ENCODE assay signal across 20 cellular contexts in the genomic region with DNA sequence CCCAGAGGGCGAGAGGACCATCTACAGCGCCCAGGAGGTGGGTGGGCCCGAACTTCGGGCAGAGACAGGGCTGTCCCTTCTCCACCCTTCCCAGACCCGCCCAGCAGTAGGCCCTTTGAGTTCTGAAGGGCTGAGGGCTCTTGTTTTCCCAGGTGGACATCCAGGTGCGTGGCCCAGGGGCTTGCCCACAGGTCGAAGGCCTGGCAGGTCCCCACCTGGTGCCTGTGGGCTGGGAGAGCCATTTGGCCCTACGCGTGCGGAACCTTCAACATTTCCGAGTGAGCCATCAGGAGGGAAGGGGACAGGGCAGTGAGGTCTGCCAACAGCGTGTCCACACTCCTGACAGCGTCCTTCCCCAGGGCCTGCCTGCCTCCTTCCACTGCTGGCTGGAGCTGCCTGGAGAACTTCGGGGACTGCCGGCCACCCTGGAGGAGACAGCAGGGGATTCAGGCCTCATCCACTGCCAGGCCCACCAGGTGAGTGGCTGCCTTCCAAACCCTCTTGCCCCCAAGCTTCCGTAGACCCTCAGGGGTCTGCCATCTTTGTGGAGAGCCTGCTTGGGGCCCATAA. TPM values are rescaled to one million over a fixed set of nuclear protein-coding genes. Genes with fewer than 3 reads are reported as not detected.
DNase-seq lines count a peak whose midpoint lies in the region; ATAC-seq and TF ChIP-seq lines count a peak whose summit lies in the region.
"Had no signal": no experiment of that assay in that cellular context is flagged by ENCODE, and none has a peak within 500 bp of the region (broad histone marks: within the 10 kb centered on the region; RNA-seq: fewer than 3 reads in every experiment).

No MANE protein-coding gene starts in this region.

- TF ChIP-seq CTCF in GM13976 (IDR thresholded peaks at IDR 0.05; ENCODE audit: borderline replicate concordance, control extremely low read depth, extremely low read depth, insufficient read depth, missing control alignments), result no peak
- TF ChIP-seq CTCF in WERI-Rb-1 (IDR thresholded peaks at IDR 0.05; ENCODE audit: low read depth, low read length), result no peak

- no peak for ATAC-seq in GM21528 (IDR thresholded peaks at IDR 0.05; ENCODE audit: low FRiP score, unreplicated experiment)
- no peak for ATAC-seq in esophagus mucosa
- ATAC-seq: T-cell had no signal

- peak; percentile 6 for DNase-seq in D341Med (ENCODE audit: low spot score)
- peak; percentile 24 for DNase-seq in GM13976 (ENCODE audit: low spot score)
- peak; percentile 7 for DNase-seq in WERI-Rb-1
- DNase-seq in iPS-NIHi11 (ENCODE audit: low spot score), result peak; percentile 4
- DNase-seq in HPDE6-E6E7 (ENCODE audit: extremely low spot score), result no peak
- no peak for DNase-seq in HAP-1 (ENCODE audit: low spot score in 2 of 2)
- DNase-seq: IMR-90; NCI-H1436; NCI-H2029; NCI-H446 treated with DMSO at 0.1 percent for 48 hours; NCI-H748 treated with DMSO at 0.1 percent for 48 hours; NK-92 treated with Interleukin-12 subunit alpha and Interleukin-12 subunit beta, amount 100 ng/mL, for 24 hours; Peyer's patch; SHP77 had no signal

- H3K9me3 ChIP-seq in WERI-Rb-1 (ENCODE audit: severe bottlenecking) (no peaks in the 10 kb centered on the region), HAP-1 (no peaks in the 10 kb centered on the region)
- H3K9me3 ChIP-seq: Peyer's patch had no signal

- in situ Hi-C loops in GM13976 (cut with MboI; ENCODE audit: low sequenced_read_pairs, unreplicated experiment) (no loop called here), HAP-1 (cut with MboI; ENCODE audit: low sequenced_read_pairs) (no loop called here)

- H3K4me3 ChIP-seq in WERI-Rb-1 (ENCODE audit: low read depth, low read length), result no peak overlapping the region
- no peak overlapping the region for H3K4me3 ChIP-seq in HAP-1
- H3K4me3 ChIP-seq: Peyer's patch, SK-N-MC had no signal

- no peaks in the 10 kb centered on the region for H3K4me1 ChIP-seq in HAP-1
- H3K4me1 ChIP-seq: Peyer's patch had no signal

- H3K27me3 ChIP-seq in WERI-Rb-1 (ENCODE audit: insufficient read depth, low read depth, severe bottlenecking) (peaks cover 26% of the 10 kb centered on the region), HAP-1 (ENCODE audit: low read depth) (no peaks in the 10 kb centered on the region)
- H3K27me3 ChIP-seq: Peyer's patch had no signal

- H3K27ac ChIP-seq in WERI-Rb-1, result no peak overlapping the region
- H3K27ac ChIP-seq: Peyer's patch, SK-N-MC had no signal

- no peaks in the 10 kb centered on the region for H3K36me3 ChIP-seq in WERI-Rb-1
- H3K36me3 ChIP-seq in HAP-1 (replicated peaks), result no peaks in the 10 kb centered on the region
- H3K36me3 ChIP-seq: Peyer's patch had no signal

RNA-seq across cellular contexts. Expression of gene PLXNB3, which starts 6.6 kb away (rescaled TPM):
- 11.2 TPM for total RNA-seq in esophagus mucosa

RNA-seq across cellular contexts. Expression of gene SRPK3, which starts 10.2 kb away (rescaled TPM):
- 0.12 TPM for total RNA-seq in esophagus mucosa
- total RNA-seq: HT1080, MCF 10A, T-cell had no signal

RNA-seq across cellular contexts. Expression of gene IDH3G, which starts 23.5 kb away (rescaled TPM):
- total RNA-seq in esophagus mucosa, result 32.6 TPM

RNA-seq across cellular contexts. Expression of gene SSR4, which starts 23.8 kb away (rescaled TPM):
- 168 TPM for total RNA-seq in esophagus mucosa

RNA-seq across cellular contexts. Expression of gene ABCD1, which starts 46.0 kb away (rescaled TPM):
- 2.5 TPM for total RNA-seq in esophagus mucosa

Comparison
In these comparisons a context has a peak if more than half of its experiments do, and no peak if none do; other contexts are left out.
1. DNase-seq: peak in D341Med (single experiment), GM13976 (single experiment), WERI-Rb-1 (single experiment) and iPS-NIHi11 (single experiment); none in HPDE6-E6E7 (single experiment) and HAP-1 (0 of 2).